ENCODE assay signal across 8 cellular contexts in genomic region chr17:7685533-7686220, GRCh38. TPM values are rescaled to one million over a fixed set of nuclear protein-coding genes. Genes with fewer than 3 reads are reported as not detected.
A peak's percentile ranks its signal among the peaks of the same experiment; 100 is the strongest.
DNase-seq lines count a peak whose midpoint lies in the region; TF ChIP-seq lines count a peak whose summit lies in the region.

No MANE protein-coding gene starts in this region.

- H3K4me1 ChIP-seq in CD8-positive, alpha-beta memory T cell (ENCODE audit: insufficient read depth, low read length) = peaks cover 37% of the 10 kb centered on the region
- peaks cover 27% of the 10 kb centered on the region for H3K4me1 ChIP-seq in OCI-LY7 (ENCODE audit: insufficient read depth, low read length, poor library complexity, severe bottlenecking)

- peak overlapping the region; percentile 99 for H3K27ac ChIP-seq in CD8-positive, alpha-beta memory T cell (ENCODE audit: low read depth, low read length)
- peak overlapping the region; percentile 93 for H3K27ac ChIP-seq in OCI-LY7 (ENCODE audit: low read depth, low read length, poor library complexity, severe bottlenecking)
- H3K27ac ChIP-seq in epithelial cell of prostate = peak overlapping the region; percentile 99

- H3K9me3 ChIP-seq in CD8-positive, alpha-beta memory T cell (ENCODE audit: low read length) = no peaks in the 10 kb centered on the region
- no peaks in the 10 kb centered on the region for H3K9me3 ChIP-seq in OCI-LY7 (ENCODE audit: low read length)

- peaks cover 42 to 60% (median 44%) of the 10 kb centered on the region in 3 donors for H3K4me1 Mint-ChIP-seq in CD8-positive, alpha-beta memory T cell

- BruUV-seq in OCI-LY7 (replicated peaks; lab: Mats Ljungman, UMichigan) = no TSS peak

- POLR2A ChIA-PET in CD8-positive, alpha-beta memory T cell (lab: Charles Lee) = interaction anchor here (0.6 to 4.4 kb wide), 30 partner anchors 11 to 650 kb away, joined by 3 to 70 read pairs (median 6); partner anchors contain the start of genes ACADVL, ACAP1, ATP1B2 and CD68
- POLR2A ChIA-PET in OCI-LY7 (lab: Charles Lee) = interaction anchor here (1.2 to 2.7 kb wide), 5 partner anchors 9 to 159 kb away, joined by 3 to 10 read pairs (median 5); partner anchors contain the start of gene SAT2

- peaks cover 0 to 7% of the 10 kb centered on the region in 2 donors for H3K27me3 Mint-ChIP-seq in CD8-positive, alpha-beta memory T cell

- H3K9me2 ChIP-seq in OCI-LY7 (ENCODE audit: insufficient read depth, low read length) = no peaks in the 10 kb centered on the region

- peak overlapping the region; percentile 86 for H3K4me2 ChIP-seq in OCI-LY7 (ENCODE audit: low read length)

- H3K36me3 ChIP-seq in CD8-positive, alpha-beta memory T cell (ENCODE audit: insufficient read depth, low read length) = no peaks in the 10 kb centered on the region
- H3K36me3 ChIP-seq in OCI-LY7 (ENCODE audit: insufficient read depth, low read length) = peaks cover 49% of the 10 kb centered on the region

- H4K20me1 ChIP-seq in OCI-LY7 (ENCODE audit: insufficient read depth, low read length) = peaks cover 24% of the 10 kb centered on the region

- H3K9me3 Mint-ChIP-seq in CD8-positive, alpha-beta memory T cell = no peaks in the 10 kb centered on the region

- no peak overlapping the region for H2AFZ ChIP-seq in OCI-LY7 (ENCODE audit: low read length)

- peak; percentile 86 to 94 (median 91) for DNase-seq in CD8-positive, alpha-beta memory T cell
- DNase-seq in GM20000 (ENCODE audit: low spot score) (peak; percentile 88), HT1080 (ENCODE audit: low read depth) (peak; percentile 91), OCI-LY7 (ENCODE audit: low spot score) (peak; percentile 97), activated T-cell treated with anti-CD3 and anti-CD28 coated beads for 4 hours (peak; percentile 72), epithelial cell of prostate (ENCODE audit: low read depth, low spot score) (peak; percentile 68), mucosa of gallbladder (ENCODE audit: low spot score) (peak; percentile 95)
- peak; percentile 81 for DNase-seq in stimulated activated CD8-positive, alpha-beta memory T cell treated with anti-CD3 and anti-CD28 coated beads, Interleukin-4, amount 100 ng/mL, for 24 hours (ENCODE audit: low read depth)

- TF ChIP-seq CTCF in GM20000 (IDR thresholded peaks at IDR 0.05; ENCODE audit: extremely low read depth, missing control alignments) = no peak
- no peak for TF ChIP-seq CTCF in OCI-LY7 (conservative IDR thresholded peaks at IDR 0.05; ENCODE audit: low read length)

- CTCF ChIA-PET in CD8-positive, alpha-beta memory T cell (lab: Charles Lee) = interaction anchor here (0.5 to 4.5 kb wide), 13 partner anchors 9 to 250 kb away, joined by 3 to 37 read pairs (median 19); partner anchors contain the start of genes FXR2, MPDU1, SAT2 and SENP3
- CTCF ChIA-PET in OCI-LY7 (lab: Charles Lee; ENCODE audit: unreplicated experiment) = interaction anchor here (1.0 kb wide), 1 partner anchor 125 kb away, joined by 3 read pairs; no protein-coding TSS in a partner anchor

- peaks cover 0 to 35% (median 8%) of the 10 kb centered on the region in 3 donors for H3K36me3 Mint-ChIP-seq in CD8-positive, alpha-beta memory T cell

- intact Hi-C loops in OCI-LY7 (cut with micrococcal nuclease; ENCODE audit: unreplicated experiment) = loop anchor here (1.0 to 5.0 kb wide), 7 partner anchors 59 to 692 kb away; partner anchors contain the start of genes FXR2, KCTD11, KRABD2 and SAT2

- no peaks in the 10 kb centered on the region for H3K27me3 ChIP-seq in CD8-positive, alpha-beta memory T cell (ENCODE audit: insufficient read depth, low read length, poor library complexity, severe bottlenecking)

- peaks cover 68% of the 10 kb centered on the region for H3K79me2 ChIP-seq in OCI-LY7 (ENCODE audit: insufficient read depth, low read depth, low read length)

- H3K4me3 ChIP-seq in CD8-positive, alpha-beta memory T cell (ENCODE audit: low read length) = peak overlapping the region; percentile 99
- peak overlapping the region; percentile 92 for H3K4me3 ChIP-seq in OCI-LY7 (ENCODE audit: low read depth, low read length, poor library complexity, severe bottlenecking)

- H3K4me3 Mint-ChIP-seq in CD8-positive, alpha-beta memory T cell = peak overlapping the region; percentile 93 to 99 (median 98)

- peak overlapping the region; percentile 98 to 100 (median 100) for H3K27ac Mint-ChIP-seq in CD8-positive, alpha-beta memory T cell

RNA-seq across cellular contexts. Expression of gene TP53, which starts 1.6 kb away (rescaled TPM):
- 100 to 1,000 TPM; 150 to 151 TPM for total RNA-seq in CD8-positive, alpha-beta memory T cell
- polyA plus RNA-seq in CD8-positive, alpha-beta memory T cell = 33.5 TPM
- total RNA-seq in HT1080 (2014; rRNA removed; shearing (Covaris generic)) = 29.5 and 47.7 TPM in 2 replicates
- polyA plus RNA-seq in HT1080 (2015; cell fraction: cytosol; rRNA removed) = 76.0 and 81.6 TPM in 2 replicates
- 67.3 and 80.8 TPM in 2 replicates for polyA plus RNA-seq in HT1080 (2015; cell fraction: nucleus; rRNA removed)
- total RNA-seq in OCI-LY7 (2014; rRNA removed; shearing (Covaris generic)) = 52.9 and 69.2 TPM in 2 replicates
- total RNA-seq in OCI-LY7 (2022) (172 and 195 TPM in 2 replicates), mucosa of gallbladder (48.7 TPM)

RNA-seq across cellular contexts. Expression of gene WRAP53, which starts 2.6 kb away (rescaled TPM):
- total RNA-seq in CD8-positive, alpha-beta memory T cell = 10 to 100 TPM; 29.1 to 31.3 TPM
- polyA plus RNA-seq in CD8-positive, alpha-beta memory T cell = 16.6 TPM
- 25.2 and 29.2 TPM in 2 replicates for total RNA-seq in HT1080 (2014; rRNA removed; shearing (Covaris generic))
- 14.1 and 15.3 TPM in 2 replicates for polyA plus RNA-seq in HT1080 (2015; cell fraction: cytosol; rRNA removed)
- polyA plus RNA-seq in HT1080 (2015; cell fraction: nucleus; rRNA removed) = 23.9 and 26.8 TPM in 2 replicates
- 30.7 and 39.3 TPM in 2 replicates for total RNA-seq in OCI-LY7 (2014; rRNA removed; shearing (Covaris generic))
- 24.8 and 27.4 TPM in 2 replicates for total RNA-seq in OCI-LY7 (2022)
- total RNA-seq in mucosa of gallbladder = 9.0 TPM

RNA-seq across cellular contexts. Expression of gene EFNB3, which starts 19.3 kb away (rescaled TPM):
- total RNA-seq in CD8-positive, alpha-beta memory T cell = not detected
- not detected for polyA plus RNA-seq in CD8-positive, alpha-beta memory T cell
- total RNA-seq in HT1080 (2014; rRNA removed; shearing (Covaris generic)) = 5.7 and 7.7 TPM in 2 replicates
- 5.3 and 6.2 TPM in 2 replicates for polyA plus RNA-seq in HT1080 (2015; cell fraction: cytosol; rRNA removed)
- 8.0 and 8.2 TPM in 2 replicates for polyA plus RNA-seq in HT1080 (2015; cell fraction: nucleus; rRNA removed)
- total RNA-seq in OCI-LY7 (2014; rRNA removed; shearing (Covaris generic)) = not detected in 2 replicates
- total RNA-seq in OCI-LY7 (2022) (0.11 and 0.15 TPM in 2 replicates), mucosa of gallbladder (1.6 TPM)

RNA-seq across cellular contexts. Expression of gene DNAH2, which starts 31.9 kb away (rescaled TPM):
- total RNA-seq in CD8-positive, alpha-beta memory T cell = not detected
- not detected for polyA plus RNA-seq in CD8-positive, alpha-beta memory T cell
- total RNA-seq in HT1080 (2014; rRNA removed; shearing (Covaris generic)) = not detected in 2 replicates
- not detected in 2 replicates for polyA plus RNA-seq in HT1080 (2015; cell fraction: cytosol; rRNA removed)
- polyA plus RNA-seq in HT1080 (2015; cell fraction: nucleus; rRNA removed) = 0.05 TPM in 1 of 2 replicates, not detected in the other
- 0.05 TPM in 1 of 2 replicates, not detected in the other for total RNA-seq in OCI-LY7 (2014; rRNA removed; shearing (Covaris generic))
- total RNA-seq in OCI-LY7 (2022) (not detected in 2 replicates), mucosa of gallbladder (0.95 TPM)

RNA-seq across cellular contexts. Expression of gene ATP1B2, which starts 35.0 kb away (rescaled TPM):
- total RNA-seq in CD8-positive, alpha-beta memory T cell = under 1 TPM; 0.40 to 0.53 TPM
- not detected for polyA plus RNA-seq in CD8-positive, alpha-beta memory T cell
- total RNA-seq in HT1080 (2014; rRNA removed; shearing (Covaris generic)) = not detected in 2 replicates
- polyA plus RNA-seq in HT1080 (2015; cell fraction: cytosol; rRNA removed) = 0.05 TPM in 1 of 2 replicates, not detected in the other
- 0.08 TPM in 1 of 2 replicates, not detected in the other for polyA plus RNA-seq in HT1080 (2015; cell fraction: nucleus; rRNA removed)
- not detected in 2 replicates for total RNA-seq in OCI-LY7 (2014; rRNA removed; shearing (Covaris generic))
- total RNA-seq in OCI-LY7 (2022) (not detected in 2 replicates), mucosa of gallbladder (7.7 TPM)

Comparison
In these comparisons a context has a peak if more than half of its experiments do, and no peak if none do; other contexts are left out.
1. Peak in every context shown above with its lines: DNase-seq, H3K4me3 ChIP-seq and H3K27ac ChIP-seq.